In the genomic region with DNA sequence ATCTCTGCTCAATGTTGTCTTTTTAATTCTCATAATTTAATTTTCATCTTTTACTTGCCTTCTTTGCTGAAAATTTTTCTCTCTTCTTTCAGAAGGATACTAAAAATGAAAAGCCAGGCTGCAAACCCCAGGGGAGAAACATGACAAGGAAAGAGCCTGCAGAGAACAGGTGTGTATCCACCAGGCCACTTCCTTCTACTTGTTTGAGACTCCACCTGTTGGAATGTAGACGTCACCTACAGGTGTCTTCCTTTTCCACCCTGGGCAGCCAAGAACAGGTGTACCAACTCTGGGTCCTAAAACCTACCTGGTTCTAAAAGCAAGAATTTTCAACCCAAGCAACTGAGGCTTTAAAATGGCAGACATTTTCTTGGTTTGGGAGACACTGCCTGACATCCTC, we compare ENCODE assay signal across 23 cellular contexts.
DNase-seq lines count a peak whose midpoint lies in the region; ATAC-seq, FAIRE-seq and TF ChIP-seq lines count a peak whose summit lies in the region.
"Had no signal": no experiment of that assay in that cellular context is flagged by ENCODE, and none has a peak within 500 bp of the region (broad histone marks: within the 10 kb centered on the region; RNA-seq: fewer than 3 reads in every experiment).

No MANE protein-coding gene starts in this region.

- H3K27ac ChIP-seq in MM.1S (ENCODE audit: low read length) (no peak overlapping the region), small intestine (ENCODE audit: low read depth in 1 of 2, low read length in 1 of 2) (peak overlapping the region; percentile 41 to 49)
- H3K27ac ChIP-seq: 22Rv1, suprapubic skin, uterus had no signal

- H2AFZ ChIP-seq in MM.1S (ENCODE audit: low read length) = no peak overlapping the region

- H4K20me1 ChIP-seq in MM.1S (ENCODE audit: insufficient read depth, low read length) = no peaks in the 10 kb centered on the region

- H3K27me3 ChIP-seq in MM.1S (replicated peaks; ENCODE audit: insufficient read depth, low read length) = no peaks in the 10 kb centered on the region
- no peaks in the 10 kb centered on the region for H3K27me3 ChIP-seq in small intestine (ENCODE audit: control insufficient read depth in 2 of 2, insufficient read depth in 2 of 2, low read length in 2 of 2)
- H3K27me3 ChIP-seq: suprapubic skin, uterus had no signal

- no peak overlapping the region for H3K4me3 ChIP-seq in MM.1S (ENCODE audit: low read length)
- H3K4me3 ChIP-seq in epithelial cell of esophagus (ENCODE audit: low read length) = no peak overlapping the region
- H3K4me3 ChIP-seq in small intestine (ENCODE audit: low read depth in 1 of 2, low read length in 2 of 2) = peak overlapping the region in 1 of 2 donors; percentile 68
- H3K4me3 ChIP-seq: suprapubic skin, uterus had no signal

- no peak for FAIRE-seq in small intestine (lab: Jason Lieb, UNC)
- FAIRE-seq: endothelial cell of umbilical vein, HTR-8/SVneo had no signal

- no peaks in the 10 kb centered on the region for H3K79me2 ChIP-seq in MM.1S (ENCODE audit: low read length)

- no peaks in the 10 kb centered on the region for H3F3A ChIP-seq in MM.1S (ENCODE audit: insufficient read depth, low read length)

- H3K9me3 ChIP-seq in MM.1S (replicated peaks; ENCODE audit: insufficient read depth, low read length) (no peaks in the 10 kb centered on the region), small intestine (ENCODE audit: control insufficient read depth, low read depth) (no peaks in the 10 kb centered on the region)
- H3K9me3 ChIP-seq: suprapubic skin, uterus had no signal

- peaks cover 6% of the 10 kb centered on the region; the same call in 1 of the 2 replicates for H3K4me1 ChIP-seq in MM.1S (ENCODE audit: low read length)
- H3K4me1 ChIP-seq in small intestine (ENCODE audit: control insufficient read depth in 2 of 2, insufficient read depth in 1 of 2, low read depth in 1 of 2, low read length in 1 of 2) = no peaks in the 10 kb centered on the region
- H3K4me1 ChIP-seq: suprapubic skin, uterus had no signal

- H3K36me3 ChIP-seq in MM.1S (replicated peaks; ENCODE audit: insufficient read depth, low read length) (no peaks in the 10 kb centered on the region), small intestine (ENCODE audit: control insufficient read depth in 2 of 2, insufficient read depth in 2 of 2, low read length in 2 of 2) (no peaks in the 10 kb centered on the region)
- H3K36me3 ChIP-seq: suprapubic skin, uterus had no signal

- H3K9ac ChIP-seq in MM.1S (ENCODE audit: low read length) = no peak overlapping the region

- 4 to 42% (median 23%) methylated on average over 1 of the region's 1 CpG for WGBS in small intestine, 3 donors

- H3K9me2 ChIP-seq in MM.1S (replicated peaks; ENCODE audit: insufficient read depth, low read length) = no peaks in the 10 kb centered on the region

- no peak overlapping the region for H3K4me2 ChIP-seq in MM.1S (ENCODE audit: low read depth, low read length)

- TF ChIP-seq CTCF in MM.1S (IDR thresholded peaks at IDR 0.05; ENCODE audit: low read length) = no peak
- TF ChIP-seq CTCF in epithelial cell of esophagus (IDR thresholded peaks at IDR 0.05; ENCODE audit: insufficient read depth, low read depth, low read length, missing control alignments) = no peak

- ATAC-seq in HG02623 (IDR thresholded peaks at IDR 0.05; ENCODE audit: unreplicated experiment) = no peak
- ATAC-seq: Right ventricle myocardium inferior, sciatic nerve had no signal

- DNase-seq in NCI-H1417 (lab: John Stamatoyannopoulos, UW) (peak in 2 of 3 experiments; percentile 2 to 62), NCI-H1417 treated with DMSO at 0.1 percent for 48 hours (lab: John Stamatoyannopoulos, UW) (no peak), MM.1S (peak; percentile 21), epithelial cell of esophagus (ENCODE audit: low read depth) (peak; percentile 13), small intestine (peak; percentile 91), hippocampal formation (lab: John Stamatoyannopoulos, UW) (no peak)
- no peak for DNase-seq in activated naive CD4-positive, alpha-beta T cell (lab: John Stamatoyannopoulos, UW)
- DNase-seq: activated CD4-positive, alpha-beta T cell treated with anti-CD3 and anti-CD28 coated beads, Interleukin-2, amount 10 ng/mL, durations not matched to agents 7 days and 5 days; activated CD8-positive, alpha-beta memory T cell treated with anti-CD3 and anti-CD28 coated beads, Interleukin-2, amount 50 U/mL, for 48 hours; activated effector memory CD4-positive, alpha-beta T cell treated with Interleukin-2 at 50 U/mL for 16 hours; dermis blood vessel endothelial cell; islet precursor cell; naive B cell; NCI-H1048; NCI-H2107; uterus had no signal

Comparison
In these comparisons a context has a peak if more than half of its experiments do, and no peak if none do; other contexts are left out.
1. DNase-seq: peak in NCI-H1417 (2 of 3), MM.1S (single experiment), epithelial cell of esophagus (single experiment) and small intestine (single experiment); none in NCI-H1417 treated with DMSO at 0.1 percent for 48 hours (single experiment), activated naive CD4-positive, alpha-beta T cell (0 of 4) and hippocampal formation (0 of 2).